9 cellular contexts compared by ENCODE assay signal in genomic region chr21:29017639-29018237, GRCh38. TPM values are rescaled to one million over a fixed set of nuclear protein-coding genes. Genes with fewer than 3 reads are reported as not detected.
DNase-seq lines count a peak whose midpoint lies in the region; ATAC-seq and TF ChIP-seq lines count a peak whose summit lies in the region.
"Had no signal": no experiment of that assay in that cellular context is flagged by ENCODE, and none has a peak within 500 bp of the region (broad histone marks: within the 10 kb centered on the region; RNA-seq: fewer than 3 reads in every experiment).

No MANE protein-coding gene starts in this region.

- peaks cover 18% of the 10 kb centered on the region for H3K36me3 Mint-ChIP-seq in activated T-helper 17 cell treated with anti-CD3 and anti-CD28 coated beads, Interleukin-2, amount 50 U/mL, for 72 hours (ENCODE audit: low read depth)

- DNase-seq in AG04450 (ENCODE audit: low read depth, low spot score) (no peak), lung microvascular endothelial cell (ENCODE audit: low read depth in 2 of 2) (peak; percentile 1 to 10), NCI-H510A treated with DMSO at 0.1 percent for 48 hours (lab: John Stamatoyannopoulos, UW) (no peak), H7 (no peak), Right ventricle myocardium inferior (ENCODE audit: missing footprints) (no peak)
- DNase-seq: cerebellar nuclear complex had no signal

- H3K27ac ChIP-seq in AG04450 (ENCODE audit: low read depth, low read length) = no peak overlapping the region
- no peak overlapping the region for H3K27ac ChIP-seq in HEK293 (ENCODE audit: extremely low read depth, low read depth, low read length)

- TF ChIP-seq CTCF in AG04450 (IDR thresholded peaks at IDR 0.05; ENCODE audit: low read depth, low read length) (no peak), HEK293 (tag by site-specific recombination; IDR thresholded peaks at IDR 0.05) (no peak)

- H3K9me3 Mint-ChIP-seq in activated T-helper 17 cell treated with anti-CD3 and anti-CD28 coated beads, Interleukin-2, amount 50 U/mL, for 72 hours = no peaks in the 10 kb centered on the region

- CTCF ChIA-PET in AG04450 (lab: Charles Lee) (no interaction called here), HEK293 (lab: Yijun Ruan, JAX) (interaction anchor here (0.8 kb wide), 1 partner anchor 12 kb away, joined by 3 read pairs; no protein-coding TSS in a partner anchor)

- POLR2A ChIA-PET in AG04450 (lab: Yijun Ruan, JAX) = no interaction called here
- POLR2A ChIA-PET in HEK293 (lab: Yijun Ruan, JAX) = interaction anchor here (1.7 to 3.0 kb wide), 3 partner anchors 15 to 56 kb away, joined by 7 to 57 read pairs (median 12); partner anchors contain the start of genes CCT8 and LTN1

- peaks cover 9% of the 10 kb centered on the region for H3K4me1 Mint-ChIP-seq in activated T-helper 17 cell treated with anti-CD3 and anti-CD28 coated beads, Interleukin-2, amount 50 U/mL, for 72 hours

- H3K27me3 ChIP-seq in AG04450 (ENCODE audit: control insufficient read depth, insufficient read depth, low read length) (no peaks in the 10 kb centered on the region), H7 (ENCODE audit: control insufficient read depth, insufficient read depth, low read length) (no peaks in the 10 kb centered on the region)

- H3K27ac Mint-ChIP-seq in activated T-helper 17 cell treated with anti-CD3 and anti-CD28 coated beads, Interleukin-2, amount 50 U/mL, for 72 hours = peak overlapping the region; percentile 84

- H3K4me3 ChIP-seq in AG04450 (ENCODE audit: low read depth, low read length) (peak overlapping the region; percentile 93), HEK293 (ENCODE audit: low read depth, low read length) (no peak overlapping the region), H7 (ENCODE audit: insufficient read depth, low read depth, low read length) (no peak overlapping the region)

- ATAC-seq in activated T-helper 17 cell treated with anti-CD3 and anti-CD28 coated beads, Interleukin-2, amount 50 U/mL, for 72 hours (replicated peaks) = no peak
- ATAC-seq in HG02678 (IDR thresholded peaks at IDR 0.05; ENCODE audit: unreplicated experiment) (no peak), Right ventricle myocardium inferior (no peak)

- no peaks in the 10 kb centered on the region for H3K9me3 ChIP-seq in AG04450 (ENCODE audit: control insufficient read depth, insufficient read depth, low read length)
- no peaks in the 10 kb centered on the region for H3K9me3 ChIP-seq in HEK293 (ENCODE audit: control insufficient read depth, insufficient read depth, low read depth, low read length)

- peak overlapping the region; percentile 90 for H3K4me3 Mint-ChIP-seq in activated T-helper 17 cell treated with anti-CD3 and anti-CD28 coated beads, Interleukin-2, amount 50 U/mL, for 72 hours

- intact Hi-C loops in Right ventricle myocardium inferior (cut with DNase I) = loop anchor here (2.0 kb wide), 1 partner anchor 15 kb away; no protein-coding TSS in a partner anchor

- H3K36me3 ChIP-seq in HEK293 (ENCODE audit: control insufficient read depth in 2 of 2, insufficient read depth in 1 of 2, low read length in 2 of 2) (no peaks in the 10 kb centered on the region; a peak in 1 of 3 replicates), H7 (replicated peaks; ENCODE audit: control insufficient read depth, insufficient read depth, low read length) (no peaks in the 10 kb centered on the region)

- no peaks in the 10 kb centered on the region for H3K4me1 ChIP-seq in HEK293 (ENCODE audit: control insufficient read depth, insufficient read depth, low read length)

- H3K27me3 Mint-ChIP-seq in activated T-helper 17 cell treated with anti-CD3 and anti-CD28 coated beads, Interleukin-2, amount 50 U/mL, for 72 hours = no peaks in the 10 kb centered on the region

TF ChIP-seq in HEK293, 187 proteins besides CTCF, POLR2A, EP300 and RAD21 (continues in another document):
- TF ChIP-seq ZNF426 (tag by site-specific recombination; IDR thresholded peaks at IDR 0.05) (no peak), ZNF239 (tag by site-specific recombination; IDR thresholded peaks at IDR 0.05) (0 out of 2 replicates have a peak, but pooled peaks have one; percentile 6), ATF2 (tag by site-specific recombination; IDR thresholded peaks at IDR 0.05; ENCODE audit: low read depth) (no peak), ZNF175 (tag by site-specific recombination; IDR thresholded peaks at IDR 0.05) (no peak), ZEB2 (tag by site-specific recombination; IDR thresholded peaks at IDR 0.05) (no peak), SP7 (tag by site-specific recombination; IDR thresholded peaks at IDR 0.05) (0 out of 2 replicates have a peak, but pooled peaks have one; percentile 21), ZNF707 (tag by site-specific recombination; IDR thresholded peaks at IDR 0.05) (no peak), MEIS1 (CRISPR knock-in tag; IDR thresholded peaks at IDR 0.05; ENCODE audit: borderline replicate concordance) (no peak), ZNF341 (tag by site-specific recombination; IDR thresholded peaks at IDR 0.05; ENCODE audit: low read depth) (peak; percentile 76), RBAK (tag by site-specific recombination; IDR thresholded peaks at IDR 0.05) (no peak), TRIM28 (IDR thresholded peaks at IDR 0.05; ENCODE audit: borderline replicate concordance, low read length) (no peak), PRDM1 (tag by site-specific recombination; IDR thresholded peaks at IDR 0.05) (peak; percentile 61), KLF17 (tag by site-specific recombination; IDR thresholded peaks at IDR 0.05) (no peak)
- TF ChIP-seq, protein P1, sequence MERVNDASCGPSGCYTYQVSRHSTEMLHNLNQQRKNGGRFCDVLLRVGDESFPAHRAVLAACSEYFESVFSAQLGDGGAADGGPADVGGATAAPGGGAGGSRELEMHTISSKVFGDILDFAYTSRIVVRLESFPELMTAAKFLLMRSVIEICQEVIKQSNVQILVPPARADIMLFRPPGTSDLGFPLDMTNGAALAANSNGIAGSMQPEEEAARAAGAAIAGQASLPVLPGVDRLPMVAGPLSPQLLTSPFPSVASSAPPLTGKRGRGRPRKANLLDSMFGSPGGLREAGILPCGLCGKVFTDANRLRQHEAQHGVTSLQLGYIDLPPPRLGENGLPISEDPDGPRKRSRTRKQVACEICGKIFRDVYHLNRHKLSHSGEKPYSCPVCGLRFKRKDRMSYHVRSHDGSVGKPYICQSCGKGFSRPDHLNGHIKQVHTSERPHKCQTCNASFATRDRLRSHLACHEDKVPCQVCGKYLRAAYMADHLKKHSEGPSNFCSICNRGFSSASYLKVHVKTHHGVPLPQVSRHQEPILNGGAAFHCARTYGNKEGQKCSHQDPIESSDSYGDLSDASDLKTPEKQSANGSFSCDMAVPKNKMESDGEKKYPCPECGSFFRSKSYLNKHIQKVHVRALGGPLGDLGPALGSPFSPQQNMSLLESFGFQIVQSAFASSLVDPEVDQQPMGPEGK (tag by site-specific recombination; IDR thresholded peaks at IDR 0.05) = no peak

RNA-seq across cellular contexts. Expression of gene RWDD2B, which starts 1.4 kb away (rescaled TPM):
- 29.2 and 36.5 TPM in 2 replicates for polyA plus RNA-seq in AG04450 (2011; rRNA removed)
- 12.0 and 17.4 TPM in 2 replicates for polyA minus RNA-seq in AG04450 (2011; rRNA and poly(A)+ RNA removed)
- total RNA-seq in activated T-helper 17 cell treated with anti-CD3 and anti-CD28 coated beads, Interleukin-2, amount 50 U/mL, for 72 hours = 1 to 10 TPM; 4.9 to 9.7 TPM
- total RNA-seq in lung microvascular endothelial cell = 10.5 and 10.9 TPM in 2 replicates
- total RNA-seq in H7 (2014; rRNA removed; shearing (Covaris generic)) = 5.1 and 8.2 TPM in 2 replicates
- 14.6 TPM for total RNA-seq in Right ventricle myocardium inferior

RNA-seq across cellular contexts. Expression of gene USP16, which starts 6.7 kb away (rescaled TPM):
- polyA plus RNA-seq in AG04450 (2011; rRNA removed) = 22.7 and 35.6 TPM in 2 replicates
- polyA minus RNA-seq in AG04450 (2011; rRNA and poly(A)+ RNA removed) = 12.3 and 19.4 TPM in 2 replicates
- 10 to 100 TPM; 37.8 to 47.6 TPM for total RNA-seq in activated T-helper 17 cell treated with anti-CD3 and anti-CD28 coated beads, Interleukin-2, amount 50 U/mL, for 72 hours
- total RNA-seq in lung microvascular endothelial cell = 17.4 and 21.4 TPM in 2 replicates
- total RNA-seq in H7 (2014; rRNA removed; shearing (Covaris generic)) = 15.1 and 21.9 TPM in 2 replicates
- total RNA-seq in Right ventricle myocardium inferior = 30.4 TPM

RNA-seq across cellular contexts. Expression of gene LTN1, which starts 25.1 kb away (rescaled TPM):
- 11.7 and 14.4 TPM in 2 replicates for polyA plus RNA-seq in AG04450 (2011; rRNA removed)
- 20.7 and 41.2 TPM in 2 replicates for polyA minus RNA-seq in AG04450 (2011; rRNA and poly(A)+ RNA removed)
- total RNA-seq in activated T-helper 17 cell treated with anti-CD3 and anti-CD28 coated beads, Interleukin-2, amount 50 U/mL, for 72 hours = 10 to 100 TPM; 33.0 to 42.3 TPM
- total RNA-seq in lung microvascular endothelial cell = 13.3 and 16.5 TPM in 2 replicates
- total RNA-seq in H7 (2014; rRNA removed; shearing (Covaris generic)) = 22.0 and 26.5 TPM in 2 replicates
- total RNA-seq in Right ventricle myocardium inferior = 16.6 TPM

RNA-seq across cellular contexts. Expression of gene CCT8, which starts 55.7 kb away (rescaled TPM):
- 188 and 265 TPM in 2 replicates for polyA plus RNA-seq in AG04450 (2011; rRNA removed)
- 92.7 and 145 TPM in 2 replicates for polyA minus RNA-seq in AG04450 (2011; rRNA and poly(A)+ RNA removed)
- 100 to 1,000 TPM; 333 to 405 TPM for total RNA-seq in activated T-helper 17 cell treated with anti-CD3 and anti-CD28 coated beads, Interleukin-2, amount 50 U/mL, for 72 hours
- total RNA-seq in lung microvascular endothelial cell = 171 and 200 TPM in 2 replicates
- 259 and 325 TPM in 2 replicates for total RNA-seq in H7 (2014; rRNA removed; shearing (Covaris generic))
- total RNA-seq in Right ventricle myocardium inferior = 110 TPM

Comparison
In these comparisons a context has a peak if more than half of its experiments do, and no peak if none do; other contexts are left out.
1. DNase-seq: peak in lung microvascular endothelial cell (2 of 2); none in AG04450 (single experiment), NCI-H510A treated with DMSO at 0.1 percent for 48 hours (single experiment), H7 (single experiment) and Right ventricle myocardium inferior (single experiment).